In the genomic region with DNA sequence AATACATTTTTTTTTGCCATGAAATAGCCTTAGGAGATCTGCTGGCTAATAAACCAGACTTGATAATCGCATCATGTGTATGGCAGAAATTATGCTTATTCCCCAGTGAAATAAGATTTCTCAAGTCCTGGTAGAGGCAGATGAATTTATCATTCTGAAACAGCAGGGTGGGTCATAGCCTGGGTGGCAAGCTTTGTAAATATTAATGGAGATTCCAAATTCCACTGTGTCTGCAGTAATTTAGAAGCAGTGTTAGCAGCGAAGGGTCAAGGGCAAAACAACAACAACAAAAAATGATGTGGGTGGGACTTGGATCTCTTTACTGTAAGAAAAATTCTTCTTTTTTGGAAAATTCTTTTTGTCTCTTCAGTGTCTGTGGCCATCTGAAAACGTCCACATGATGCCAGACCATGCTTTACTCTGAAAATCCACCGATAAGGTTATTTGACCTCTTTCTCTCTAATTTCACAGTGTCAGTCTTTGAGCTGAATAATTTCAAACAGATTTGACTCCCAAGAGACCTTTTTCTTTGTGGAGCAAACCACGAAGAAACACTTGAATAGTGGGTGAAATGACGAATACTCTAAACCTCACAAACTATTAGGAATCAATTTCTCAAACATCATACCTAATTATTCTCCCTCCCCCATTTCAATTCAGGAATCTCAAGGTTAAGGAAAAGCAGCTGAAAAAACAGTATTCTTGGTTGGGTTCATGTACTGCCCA, we compare ENCODE assay signal across 13 cellular contexts.
A peak's percentile ranks its signal among the peaks of the same experiment; 100 is the strongest.
DNase-seq lines count a peak whose midpoint lies in the region; FAIRE-seq and TF ChIP-seq lines count a peak whose summit lies in the region.
"Had no signal": no experiment of that assay in that cellular context is flagged by ENCODE, and none has a peak within 500 bp of the region (broad histone marks: within the 10 kb centered on the region; RNA-seq: fewer than 3 reads in every experiment).

No MANE protein-coding gene starts in this region.

- H3K4ac ChIP-seq in neuronal stem cell (ENCODE audit: low read length) (no peak overlapping the region), trophoblast cell (ENCODE audit: low read depth, low read length) (no peak overlapping the region)

- intact Hi-C loops in activated T-helper 1 cell treated with anti-CD3 and anti-CD28 coated beads, Interleukin-12 subunit alpha, Interleukin-12 subunit beta, Interleukin-2, Interleukin-4 antibody, amounts not matched to agents 30 ng/mL and 10 ng/mL and 1 ng/mL, durations not matched to agents 14 hours and 24 hours and 36 hours (cut with micrococcal nuclease): no loop called here

- no peaks in the 10 kb centered on the region for H4K20me1 ChIP-seq in astrocyte (ENCODE audit: insufficient read depth, low read length)

- H4K8ac ChIP-seq in neuronal stem cell (ENCODE audit: low read depth, low read length) (no peak overlapping the region), trophoblast cell (ENCODE audit: low read depth, low read length) (no peak overlapping the region)

- TF ChIP-seq CTCF in astrocyte (IDR thresholded peaks at IDR 0.05; ENCODE audit: insufficient read depth, low read depth, low read length): no peak
- TF ChIP-seq CTCF in glutamatergic neuron (IDR thresholded peaks at IDR 0.05; ENCODE audit: partially characterized antibody, unreplicated experiment): no peak

- H3K23ac ChIP-seq in neuronal stem cell (ENCODE audit: low read depth, low read length, poor library complexity) (no peak overlapping the region), trophoblast cell (ENCODE audit: low read length) (no peak overlapping the region)

- H3K36me3 Mint-ChIP-seq in astrocyte (ENCODE audit: low read depth, unreplicated experiment) (no peaks in the 10 kb centered on the region), glutamatergic neuron (ENCODE audit: unreplicated experiment) (no peaks in the 10 kb centered on the region)
- H3K36me3 Mint-ChIP-seq in activated T-helper 1 cell treated with anti-CD3 and anti-CD28 coated beads, Interleukin-12 subunit alpha, Interleukin-12 subunit beta, Interleukin-2, Interleukin-4 antibody, amounts not matched to agents 30 ng/mL and 10 ng/mL and 1 ng/mL, durations not matched to agents 14 hours and 24 hours and 36 hours (ENCODE audit: low read depth): peaks cover 31% of the 10 kb centered on the region
- H3K36me3 Mint-ChIP-seq: CD8-positive, alpha-beta memory T cell had no signal

- H2BK12ac ChIP-seq in neuronal stem cell (ENCODE audit: low read length): no peak overlapping the region
- no peak overlapping the region for H2BK12ac ChIP-seq in trophoblast cell (ENCODE audit: low read length)

- H3K9me3 Mint-ChIP-seq in astrocyte (ENCODE audit: unreplicated experiment): peaks cover 18% of the 10 kb centered on the region
- H3K9me3 Mint-ChIP-seq in glutamatergic neuron (ENCODE audit: unreplicated experiment): no peaks in the 10 kb centered on the region
- peaks cover 24% of the 10 kb centered on the region for H3K9me3 Mint-ChIP-seq in activated T-helper 1 cell treated with anti-CD3 and anti-CD28 coated beads, Interleukin-12 subunit alpha, Interleukin-12 subunit beta, Interleukin-2, Interleukin-4 antibody, amounts not matched to agents 30 ng/mL and 10 ng/mL and 1 ng/mL, durations not matched to agents 14 hours and 24 hours and 36 hours
- H3K9me3 Mint-ChIP-seq: CD8-positive, alpha-beta memory T cell had no signal

- H3K18ac ChIP-seq in neuronal stem cell (ENCODE audit: low read length): no peak overlapping the region
- H3K18ac ChIP-seq in trophoblast cell (ENCODE audit: low read length): no peak overlapping the region

- H3K9ac ChIP-seq in astrocyte (ENCODE audit: low read length): no peak overlapping the region
- no peak overlapping the region for H3K9ac ChIP-seq in neuronal stem cell (ENCODE audit: low read depth, low read length, poor library complexity)
- no peak overlapping the region for H3K9ac ChIP-seq in trophoblast cell (ENCODE audit: low read length)

- H2AK5ac ChIP-seq in neuronal stem cell (ENCODE audit: low read depth, low read length) (no peak overlapping the region), trophoblast cell (ENCODE audit: low read length) (no peak overlapping the region)

- no peak for FAIRE-seq in astrocyte (lab: Jason Lieb, UNC)
- FAIRE-seq in endometrium (lab: Jason Lieb, UNC): peak; percentile 53

- no peak overlapping the region for H4K12ac ChIP-seq in trophoblast cell (ENCODE audit: low read depth, low read length)

- H3K36me3 ChIP-seq in astrocyte (ENCODE audit: insufficient read depth, low read length): no peaks in the 10 kb centered on the region
- H3K36me3 ChIP-seq in neuronal stem cell (replicated peaks in 1 of 2; ENCODE audit: control insufficient read depth in 2 of 2, insufficient read depth in 2 of 2, low read length in 2 of 2): no peaks in the 10 kb centered on the region
- no peaks in the 10 kb centered on the region for H3K36me3 ChIP-seq in trophoblast cell (ENCODE audit: control insufficient read depth in 1 of 2, insufficient read depth in 2 of 2, low read length in 2 of 2)
- H3K36me3 ChIP-seq: SJSA1 had no signal

- no peak overlapping the region for H2BK15ac ChIP-seq in neuronal stem cell (ENCODE audit: low read length)

- peak; percentile 94 for DNase-seq in astrocyte (ENCODE audit: low read depth)
- DNase-seq in neuronal stem cell (ENCODE audit: low spot score): no peak
- DNase-seq in EL: no peak
- DNase-seq in glutamatergic neuron: no peak
- no peak for DNase-seq in trophoblast cell
- DNase-seq in activated T-helper 1 cell treated with anti-CD3 and anti-CD28 coated beads, Interleukin-12 subunit alpha, Interleukin-12 subunit beta, Interleukin-2, Interleukin-4 antibody, amounts not matched to agents 30 ng/mL and 10 ng/mL and 1 ng/mL, durations not matched to agents 14 hours and 24 hours and 36 hours (ENCODE audit: low spot score): no peak
- DNase-seq: C1 segment of cervical spinal cord; CD8-positive, alpha-beta memory T cell; KBM-7; MV-4-11; NCI-H1694 treated with DMSO at 0.1 percent for 48 hours had no signal

- no peak overlapping the region for H2BK120ac ChIP-seq in neuronal stem cell (ENCODE audit: low read depth, low read length)
- H2BK120ac ChIP-seq in trophoblast cell (ENCODE audit: insufficient read depth, low read length, poor library complexity): no peak overlapping the region

- H3K4me1 Mint-ChIP-seq in astrocyte (ENCODE audit: low read depth, unreplicated experiment) (peaks cover 14% of the 10 kb centered on the region), glutamatergic neuron (ENCODE audit: low read depth, unreplicated experiment) (no peaks in the 10 kb centered on the region)
- H3K4me1 Mint-ChIP-seq in activated T-helper 1 cell treated with anti-CD3 and anti-CD28 coated beads, Interleukin-12 subunit alpha, Interleukin-12 subunit beta, Interleukin-2, Interleukin-4 antibody, amounts not matched to agents 30 ng/mL and 10 ng/mL and 1 ng/mL, durations not matched to agents 14 hours and 24 hours and 36 hours (ENCODE audit: low read depth): peaks cover 33% of the 10 kb centered on the region

- H3K27ac Mint-ChIP-seq in astrocyte (ENCODE audit: unreplicated experiment) (no peak overlapping the region), glutamatergic neuron (ENCODE audit: unreplicated experiment) (no peak overlapping the region)
- H3K27ac Mint-ChIP-seq in activated T-helper 1 cell treated with anti-CD3 and anti-CD28 coated beads, Interleukin-12 subunit alpha, Interleukin-12 subunit beta, Interleukin-2, Interleukin-4 antibody, amounts not matched to agents 30 ng/mL and 10 ng/mL and 1 ng/mL, durations not matched to agents 14 hours and 24 hours and 36 hours: no peak overlapping the region
- H3K27ac Mint-ChIP-seq: CD8-positive, alpha-beta memory T cell had no signal

- no peak overlapping the region for H3K4me3 ChIP-seq in astrocyte (ENCODE audit: insufficient read depth, low read depth, low read length)
- H3K4me3 ChIP-seq in neuronal stem cell (ENCODE audit: low read length in 2 of 2): no peak overlapping the region
- H3K4me3 ChIP-seq in trophoblast cell (ENCODE audit: low read depth, low read length): no peak overlapping the region
- H3K4me3 ChIP-seq: SJSA1 had no signal

- no peaks in the 10 kb centered on the region for H3K79me2 ChIP-seq in astrocyte (ENCODE audit: insufficient read depth, low read length)
- H3K79me2 ChIP-seq in trophoblast cell (ENCODE audit: control insufficient read depth, insufficient read depth, low read length, poor library complexity): no peaks in the 10 kb centered on the region

- H3K27ac ChIP-seq in astrocyte (ENCODE audit: low read depth, low read length) (peak overlapping the region; percentile 30), neuronal stem cell (replicated peaks; ENCODE audit: low read length) (no peak overlapping the region), trophoblast cell (ENCODE audit: low read depth, low read length) (no peak overlapping the region)
- H3K27ac ChIP-seq: SJSA1 had no signal

- H3K27me3 Mint-ChIP-seq in astrocyte (ENCODE audit: low read depth, unreplicated experiment) (no peaks in the 10 kb centered on the region), glutamatergic neuron (ENCODE audit: unreplicated experiment) (no peaks in the 10 kb centered on the region)
- no peaks in the 10 kb centered on the region for H3K27me3 Mint-ChIP-seq in activated T-helper 1 cell treated with anti-CD3 and anti-CD28 coated beads, Interleukin-12 subunit alpha, Interleukin-12 subunit beta, Interleukin-2, Interleukin-4 antibody, amounts not matched to agents 30 ng/mL and 10 ng/mL and 1 ng/mL, durations not matched to agents 14 hours and 24 hours and 36 hours (ENCODE audit: insufficient read depth)

- no peaks in the 10 kb centered on the region for H3K9me3 ChIP-seq in astrocyte (ENCODE audit: insufficient read depth, low read depth, low read length)
- H3K9me3 ChIP-seq in neuronal stem cell (replicated peaks in 1 of 2; ENCODE audit: control insufficient read depth in 2 of 2, insufficient read depth in 1 of 2, low read depth in 1 of 2, low read length in 2 of 2): peaks cover 0 to 5% of the 10 kb centered on the region in 2 donors
- H3K9me3 ChIP-seq in trophoblast cell (ENCODE audit: insufficient read depth, low read depth, low read length): peaks cover 5% of the 10 kb centered on the region
- H3K9me3 ChIP-seq: SJSA1 had no signal

- H3K14ac ChIP-seq in neuronal stem cell (ENCODE audit: low read length): no peak overlapping the region
- H3K14ac ChIP-seq in trophoblast cell (ENCODE audit: low read length): no peak overlapping the region

- no peak overlapping the region for H2AFZ ChIP-seq in astrocyte (ENCODE audit: low read depth, low read length)
- peak overlapping the region; percentile 10 for H2AFZ ChIP-seq in neuronal stem cell (ENCODE audit: low read length)
- no peak overlapping the region for H2AFZ ChIP-seq in trophoblast cell (ENCODE audit: insufficient read depth, low read length, poor library complexity)

- H2BK5ac ChIP-seq in neuronal stem cell (ENCODE audit: low read length) (no peak overlapping the region), trophoblast cell (ENCODE audit: low read depth, low read length, poor library complexity) (no peak overlapping the region)

- H3K4me3 Mint-ChIP-seq in astrocyte (ENCODE audit: unreplicated experiment) (no peak overlapping the region), glutamatergic neuron (ENCODE audit: unreplicated experiment) (no peak overlapping the region)
- H3K4me3 Mint-ChIP-seq in activated T-helper 1 cell treated with anti-CD3 and anti-CD28 coated beads, Interleukin-12 subunit alpha, Interleukin-12 subunit beta, Interleukin-2, Interleukin-4 antibody, amounts not matched to agents 30 ng/mL and 10 ng/mL and 1 ng/mL, durations not matched to agents 14 hours and 24 hours and 36 hours: no peak overlapping the region
- H3K4me3 Mint-ChIP-seq: CD8-positive, alpha-beta memory T cell had no signal

- H3K79me1 ChIP-seq in neuronal stem cell (ENCODE audit: low read depth, low read length): no peaks in the 10 kb centered on the region
- H3K79me1 ChIP-seq in trophoblast cell (ENCODE audit: low read length): no peaks in the 10 kb centered on the region

- H3K4me1 ChIP-seq in astrocyte (ENCODE audit: insufficient read depth, low read length): peaks cover 44% of the 10 kb centered on the region
- H3K4me1 ChIP-seq in neuronal stem cell (ENCODE audit: control insufficient read depth in 2 of 2, insufficient read depth in 1 of 2, low read depth in 1 of 2, low read length in 2 of 2): peaks cover 4 to 11% of the 10 kb centered on the region in 2 donors
- H3K4me1 ChIP-seq in trophoblast cell (ENCODE audit: control insufficient read depth in 1 of 2, insufficient read depth in 2 of 2, low read length in 2 of 2): no peaks in the 10 kb centered on the region

- H4K91ac ChIP-seq in neuronal stem cell (ENCODE audit: low read depth, low read length, poor library complexity) (no peak overlapping the region), trophoblast cell (ENCODE audit: low read depth, low read length) (no peak overlapping the region)

- H3K4me2 ChIP-seq in astrocyte (ENCODE audit: low read length): no peak overlapping the region
- no peak overlapping the region for H3K4me2 ChIP-seq in neuronal stem cell (ENCODE audit: insufficient read depth, low read length, poor library complexity, severe bottlenecking)
- H3K4me2 ChIP-seq in trophoblast cell (ENCODE audit: low read length): no peak overlapping the region

- H3K27me3 ChIP-seq in astrocyte (ENCODE audit: insufficient read depth, low read length) (no peaks in the 10 kb centered on the region), neuronal stem cell (ENCODE audit: control insufficient read depth in 3 of 3, insufficient read depth in 3 of 3, low read depth in 1 of 3, low read length in 3 of 3) (no peaks in the 10 kb centered on the region), trophoblast cell (ENCODE audit: insufficient read depth, low read length) (no peaks in the 10 kb centered on the region)
- H3K27me3 ChIP-seq: SJSA1 had no signal

- WGBS in neuronal stem cell (ENCODE audit: extremely low coverage in 2 of 2, insufficient read length in 2 of 2, insufficient replicate concordance in 1 of 2), 2 donors: no CpG with 5 or more reads among the region's 6 CpGs
- WGBS in trophoblast cell (ENCODE audit: extremely low coverage, insufficient coverage, insufficient read length): no CpG with 5 or more reads among the region's 6 CpGs
